25 cellular contexts compared by ENCODE assay signal in genomic region chr14:80518173-80518572, GRCh38.
"Had no signal": no experiment of that assay in that cellular context is flagged by ENCODE, and none has a peak within 500 bp of the region (broad histone marks: within the 10 kb centered on the region; RNA-seq: fewer than 3 reads in every experiment).

No MANE protein-coding gene starts in this region.

- H3K9me3 ChIP-seq: colonic mucosa, esophagus muscularis mucosa, esophagus squamous epithelium, gastrocnemius medialis, gastroesophageal sphincter had no signal

- H3K27me3 ChIP-seq: colonic mucosa, dorsolateral prefrontal cortex, esophagus muscularis mucosa, esophagus squamous epithelium, foreskin keratinocyte, gastrocnemius medialis, gastroesophageal sphincter, heart left ventricle, heart right ventricle had no signal

- DNase-seq: colonic mucosa; cortex of kidney; dermis blood vessel endothelial cell; dorsolateral prefrontal cortex; effector CD4-positive, alpha-beta T cell; effector CD8-positive, alpha-beta T cell; effector memory CD4-positive, alpha-beta T cell; effector memory CD8-positive, alpha-beta T cell; endodermal cell; erythroblast; esophagus squamous epithelium; foreskin fibroblast; foreskin melanocyte; gastrocnemius medialis; glutamatergic neuron; head of caudate nucleus; heart left ventricle; heart right ventricle had no signal

- H3K4me1 ChIP-seq: colonic mucosa, esophagus squamous epithelium, foreskin keratinocyte, gastrocnemius medialis, gastroesophageal sphincter, heart left ventricle, heart right ventricle had no signal

- H3K4me3 ChIP-seq: colonic mucosa, coronary artery, dorsolateral prefrontal cortex, esophagus muscularis mucosa, esophagus squamous epithelium, gastrocnemius medialis, gastroesophageal sphincter, heart left ventricle, heart right ventricle had no signal

- H3K27ac ChIP-seq: colonic mucosa, coronary artery, dorsolateral prefrontal cortex, epithelial cell of prostate, esophagus muscularis mucosa, esophagus squamous epithelium, foreskin keratinocyte, gastrocnemius medialis, gastroesophageal sphincter, heart left ventricle, heart right ventricle had no signal

- ATAC-seq: effector memory CD8-positive, alpha-beta T cell; esophagus mucosa; foreskin keratinocyte; gastrocnemius medialis; gastroesophageal sphincter; heart left ventricle; heart right ventricle had no signal

- FAIRE-seq: endothelial cell of umbilical vein had no signal

- H3K36me3 ChIP-seq: colonic mucosa, esophagus muscularis mucosa, esophagus squamous epithelium, heart left ventricle, heart right ventricle had no signal
